ENCODE assay signal across 6 cellular contexts in the genomic region with DNA sequence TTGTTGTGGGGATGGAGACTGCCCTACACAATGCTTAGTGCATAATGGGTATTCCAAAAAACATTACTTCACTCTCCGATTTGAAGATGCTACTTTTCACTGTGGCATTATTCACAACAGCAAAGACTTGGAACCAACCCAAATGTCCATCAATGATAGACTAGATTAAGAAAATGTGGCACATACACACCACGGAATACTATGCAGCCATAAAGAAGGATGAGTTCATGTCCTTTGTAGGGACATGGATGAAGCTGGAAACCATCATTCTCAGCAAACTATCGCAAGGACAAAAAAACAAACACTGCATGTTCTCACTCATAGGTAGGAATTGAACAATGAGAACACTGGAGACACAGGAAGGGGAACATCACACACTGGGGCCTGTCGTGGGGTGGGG.
DNase-seq lines count a peak whose midpoint lies in the region; ATAC-seq, FAIRE-seq and TF ChIP-seq lines count a peak whose summit lies in the region.
"Not testable (repeated sequence)": the region's sequence is repeated elsewhere in the genome, so short reads cannot be mapped to it uniquely, and the experiment has no call there.

No MANE protein-coding gene starts in this region.

- H3K27me3 Mint-ChIP-seq in Calu3 (ENCODE audit: unreplicated experiment); HFFc6 (ENCODE audit: insufficient read depth); memory B cell; stimulated activated memory B cell treated with anti-CD40 and anti-IgM and Interleukin-4, amounts not matched to agents 10 μg/mL and 1 μg/mL and 100 μg/mL, for 72 hours; stimulated activated naive CD8-positive, alpha-beta T cell treated with anti-CD3 and anti-CD28 coated beads, Interleukin-15, amount 100 ng/mL, for 72 hours: not testable (repeated sequence)

- not testable (repeated sequence) for H3K27me3 ChIP-seq in K562 (ENCODE audit: control insufficient read depth in 2 of 2, insufficient read depth in 2 of 2, low read length in 2 of 2)

- CTCF ChIA-PET in Calu3 (lab: Charles Lee); K562 (lab: Yijun Ruan, JAX; ENCODE audit: low intra/inter-chr PET ratio): not testable (repeated sequence)

- WGBS in K562 (ENCODE audit: insufficient coverage, low coverage, missing lambda C conversion rate), result 86% methylated on average over 2 of the region's 4 CpGs

- not testable (repeated sequence) for TF ChIP-seq POLR2A in K562 (conservative IDR thresholded peaks at IDR 0.05)

- H3K27ac ChIP-seq in K562 (ENCODE audit: extremely low read depth, low read depth, low read length), result not testable (repeated sequence)

- intact Hi-C loops in Calu3 (cut with micrococcal nuclease; ENCODE audit: unreplicated experiment), result not testable (repeated sequence)
- intact Hi-C loops in K562 (cut with micrococcal nuclease), result loop anchor here (10.0 kb wide), 1 partner anchor 379 kb away; no protein-coding TSS in a partner anchor

- ATAC-seq in K562; memory B cell (ENCODE audit: low read depth); stimulated activated memory B cell treated with anti-CD40 and anti-IgM and Interleukin-4, amounts not matched to agents 10 μg/mL and 1 μg/mL and 100 μg/mL, for 72 hours; stimulated activated naive CD8-positive, alpha-beta T cell treated with anti-CD3 and anti-CD28 coated beads, Interleukin-15, amount 100 ng/mL, for 72 hours: not testable (repeated sequence)

- H3K4me1 ChIP-seq in K562 (replicated peaks in 1 of 2; ENCODE audit: control insufficient read depth in 2 of 2, insufficient read depth in 2 of 2, low read length in 2 of 2), result not testable (repeated sequence)

- peaks cover 17% of the 10 kb centered on the region; the same call in 1 of the 2 replicates for H4K20me1 ChIP-seq in K562 (replicated peaks; ENCODE audit: control insufficient read depth, insufficient read depth, low read length)

- not testable (repeated sequence) for H2AFZ ChIP-seq in K562 (ENCODE audit: low read depth, low read length)

- H3K9me3 ChIP-seq in K562 (replicated peaks; ENCODE audit: control insufficient read depth, insufficient read depth, low read depth, low read length), result not testable (repeated sequence)

- not testable (repeated sequence) for FAIRE-seq in K562 (lab: Jason Lieb, UNC)

- H3K4me3 Mint-ChIP-seq in Calu3 (ENCODE audit: low read depth, unreplicated experiment); HFFc6; memory B cell; stimulated activated memory B cell treated with anti-CD40 and anti-IgM and Interleukin-4, amounts not matched to agents 10 μg/mL and 1 μg/mL and 100 μg/mL, for 72 hours; stimulated activated naive CD8-positive, alpha-beta T cell treated with anti-CD3 and anti-CD28 coated beads, Interleukin-15, amount 100 ng/mL, for 72 hours: not testable (repeated sequence)

- not testable (repeated sequence) for H3K9ac ChIP-seq in K562 (ENCODE audit: insufficient read depth in 1 of 2, low read depth in 2 of 2, low read length in 2 of 2)

- not testable (repeated sequence) for H3K36me3 Mint-ChIP-seq in Calu3 (ENCODE audit: insufficient read depth, unreplicated experiment); HFFc6 (ENCODE audit: low read depth)
- H3K36me3 Mint-ChIP-seq in memory B cell, result peaks cover 11% of the 10 kb centered on the region
- peaks cover 19% of the 10 kb centered on the region for H3K36me3 Mint-ChIP-seq in stimulated activated memory B cell treated with anti-CD40 and anti-IgM and Interleukin-4, amounts not matched to agents 10 μg/mL and 1 μg/mL and 100 μg/mL, for 72 hours

- TF ChIP-seq EP300 in K562 (IDR thresholded peaks at IDR 0.05; ENCODE audit: low read length), result not testable (repeated sequence)

- TF ChIP-seq RAD21 in K562 (CRISPR knock-in tag; conservative IDR thresholded peaks at IDR 0.05 in 1 of 2, IDR thresholded peaks at IDR 0.05 in 1 of 2), result not testable (repeated sequence)

- not testable (repeated sequence) for DNase-seq in Calu3; HFFc6; K562 (ENCODE audit: extremely low read depth in 1 of 4, low spot score in 3 of 4); memory B cell (ENCODE audit: low spot score in 2 of 2); stimulated activated naive CD8-positive, alpha-beta T cell treated with anti-CD3 and anti-CD28 coated beads, Interleukin-15, amount 100 ng/mL, for 72 hours

- not testable (repeated sequence) for H3K9me1 ChIP-seq in K562 (ENCODE audit: control insufficient read depth, insufficient read depth, low read length)

- H3K4me1 Mint-ChIP-seq in Calu3 (ENCODE audit: low read depth, unreplicated experiment), result peaks cover 27% of the 10 kb centered on the region
- peaks cover 56% of the 10 kb centered on the region for H3K4me1 Mint-ChIP-seq in HFFc6 (ENCODE audit: low read depth)
- H3K4me1 Mint-ChIP-seq in memory B cell, result peaks cover 54% of the 10 kb centered on the region
- H3K4me1 Mint-ChIP-seq in stimulated activated memory B cell treated with anti-CD40 and anti-IgM and Interleukin-4, amounts not matched to agents 10 μg/mL and 1 μg/mL and 100 μg/mL, for 72 hours, result peaks cover 80% of the 10 kb centered on the region
- H3K4me1 Mint-ChIP-seq in stimulated activated naive CD8-positive, alpha-beta T cell treated with anti-CD3 and anti-CD28 coated beads, Interleukin-15, amount 100 ng/mL, for 72 hours, result peaks cover 85% of the 10 kb centered on the region

- in situ Hi-C loops in K562 (cut with MboI), result loop anchor here (10.0 kb wide), 1 partner anchor 109 kb away; no protein-coding TSS in a partner anchor

- not testable (repeated sequence) for BruUV-seq in Calu3 (replicated peaks; lab: Mats Ljungman, UMichigan); K562 (replicated peaks; lab: Mats Ljungman, UMichigan)

- H3K79me2 ChIP-seq in K562 (ENCODE audit: control insufficient read depth, insufficient read depth, low read length), result not testable (repeated sequence)

- peak overlapping the region; percentile 28 for H3K27ac Mint-ChIP-seq in Calu3 (ENCODE audit: unreplicated experiment)
- peak overlapping the region; percentile 53 for H3K27ac Mint-ChIP-seq in HFFc6
- peak overlapping the region; percentile 79 for H3K27ac Mint-ChIP-seq in memory B cell
- H3K27ac Mint-ChIP-seq in stimulated activated memory B cell treated with anti-CD40 and anti-IgM and Interleukin-4, amounts not matched to agents 10 μg/mL and 1 μg/mL and 100 μg/mL, for 72 hours, result peak overlapping the region; percentile 79
- peak overlapping the region; percentile 44 to 55 for H3K27ac Mint-ChIP-seq in stimulated activated naive CD8-positive, alpha-beta T cell treated with anti-CD3 and anti-CD28 coated beads, Interleukin-15, amount 100 ng/mL, for 72 hours

- POLR2A ChIA-PET in K562 (lab: Yijun Ruan, JAX), result not testable (repeated sequence)

- not testable (repeated sequence) for H3K9me3 Mint-ChIP-seq in Calu3 (ENCODE audit: low read depth, unreplicated experiment); HFFc6; memory B cell; stimulated activated memory B cell treated with anti-CD40 and anti-IgM and Interleukin-4, amounts not matched to agents 10 μg/mL and 1 μg/mL and 100 μg/mL, for 72 hours; stimulated activated naive CD8-positive, alpha-beta T cell treated with anti-CD3 and anti-CD28 coated beads, Interleukin-15, amount 100 ng/mL, for 72 hours

- TF ChIP-seq CTCF in Calu3 (IDR thresholded peaks at IDR 0.05; ENCODE audit: unreplicated experiment); HFFc6 (IDR thresholded peaks at IDR 0.05); K562 (IDR thresholded peaks at IDR 0.05 in 2 of 3, conservative IDR thresholded peaks at IDR 0.05 in 1 of 3; ENCODE audit: insufficient read depth in 2 of 3, low read depth in 1 of 3, low read length in 3 of 3): not testable (repeated sequence)

- not testable (repeated sequence) for H3K4me3 ChIP-seq in K562

- H3K4me2 ChIP-seq in K562 (ENCODE audit: insufficient read depth, low read length), result not testable (repeated sequence)

- not testable (repeated sequence) for H3K36me3 ChIP-seq in K562 (ENCODE audit: control insufficient read depth, insufficient read depth, low read length)

TF ChIP-seq in K562, 482 proteins besides CTCF, POLR2A, EP300 and RAD21:
- peak; percentile 64 for TF ChIP-seq ZNF146 (CRISPR knock-in tag; IDR thresholded peaks at IDR 0.05; ENCODE audit: unreplicated experiment)

Comparison
In these comparisons a context has a peak if more than half of its experiments do, and no peak if none do; other contexts are left out.
1. H3K27ac Mint-ChIP-seq: peak in every context shown above with its lines; median percentile 79 in memory B cell; 79 in stimulated activated memory B cell treated with anti-CD40 and anti-IgM and Interleukin-4, amounts not matched to agents 10 μg/mL and 1 μg/mL and 100 μg/mL, for 72 hours; 53 in HFFc6; 50 in stimulated activated naive CD8-positive, alpha-beta T cell treated with anti-CD3 and anti-CD28 coated beads, Interleukin-15, amount 100 ng/mL, for 72 hours; 28 in Calu3.